ENCODE assay signal across 8 cellular contexts in genomic region chr3:39405687-39406367, GRCh38. TPM values are rescaled to one million over a fixed set of nuclear protein-coding genes. Genes with fewer than 3 reads are reported as not detected.
DNase-seq lines count a peak whose midpoint lies in the region; ATAC-seq, FAIRE-seq and TF ChIP-seq lines count a peak whose summit lies in the region.

No MANE protein-coding gene starts in this region.

- DNase-seq in Caco-2: no peak
- no peak for DNase-seq in RWPE1 (ENCODE audit: low spot score)
- DNase-seq in pancreas: no peak
- DNase-seq in LoVo (ENCODE audit: low spot score): no peak
- DNase-seq in effector CD8-positive, alpha-beta T cell (lab: John Stamatoyannopoulos, UW): no peak
- no peak for DNase-seq in NCI-H2029 treated with DMSO at 0.1 percent for 48 hours (lab: John Stamatoyannopoulos, UW)

- TF ChIP-seq CTCF in Caco-2 (IDR thresholded peaks at IDR 0.05; ENCODE audit: insufficient read depth in 1 of 2, low read depth in 1 of 2, low read length in 1 of 2, severe bottlenecking in 1 of 2, unreplicated experiment in 1 of 2): no peak
- no peak for TF ChIP-seq CTCF in RWPE1 (conservative IDR thresholded peaks at IDR 0.05; ENCODE audit: low read depth)
- TF ChIP-seq CTCF in pancreas (IDR thresholded peaks at IDR 0.05): no peak

- H3K27ac ChIP-seq in RWPE1: peak overlapping the region; percentile 90
- H3K27ac ChIP-seq in esophagus (ENCODE audit: low read depth in 2 of 2, low read length in 1 of 2): peak overlapping the region; percentile 95 to 97
- H3K27ac ChIP-seq in pancreas: peak overlapping the region; percentile 72 to 85 (median 79)

- H3K9me3 ChIP-seq in Caco-2 (no peaks in the 10 kb centered on the region), esophagus (ENCODE audit: control insufficient read depth in 2 of 2, insufficient read depth in 1 of 2, low read depth in 1 of 2, low read length in 1 of 2) (no peaks in the 10 kb centered on the region), pancreas (no peaks in the 10 kb centered on the region)

- CTCF ChIA-PET in Caco-2 (lab: Charles Lee): interaction anchor here (0.5 to 0.7 kb wide), 2 partner anchors 57 to 347 kb away, joined by 4 to 5 read pairs; no protein-coding TSS in a partner anchor
- CTCF ChIA-PET in RWPE1 (lab: Yijun Ruan, JAX): interaction anchor here (0.7 to 1.0 kb wide), 2 partner anchors 29 to 43 kb away, joined by 3 to 5 read pairs; no protein-coding TSS in a partner anchor

- POLR2A ChIA-PET in Caco-2 (lab: Charles Lee): no interaction called here
- POLR2A ChIA-PET in RWPE1 (lab: Yijun Ruan, JAX; ENCODE audit: low non-redundant PET): no interaction called here

- TSS peak; percentile 93 for BruUV-seq in Caco-2 (replicated peaks; lab: Mats Ljungman, UMichigan)

- ATAC-seq in pancreas (no peak), HG03095 (IDR thresholded peaks at IDR 0.05; ENCODE audit: unreplicated experiment) (no peak)

- H3K4me1 ChIP-seq in Caco-2: peaks cover 7% of the 10 kb centered on the region
- no peaks in the 10 kb centered on the region for H3K4me1 ChIP-seq in esophagus (ENCODE audit: control insufficient read depth in 2 of 2, insufficient read depth in 2 of 2, low read length in 1 of 2)
- peaks cover 14 to 18% (median 16%) of the 10 kb centered on the region in 3 donors for H3K4me1 ChIP-seq in pancreas

- WGBS in esophagus, 2 donors: 68 to 76% methylated on average over 13 of the region's 13 CpGs
- WGBS in pancreas, 2 donors: 66 to 77% methylated on average over 12 to 13 of the region's 13 CpGs

- H3K36me3 ChIP-seq in Caco-2 (ENCODE audit: control insufficient read depth, insufficient read depth, low read length) (no peaks in the 10 kb centered on the region; the same call in none of the 2 replicates), esophagus (ENCODE audit: control insufficient read depth in 2 of 2, insufficient read depth in 2 of 2, low read length in 1 of 2) (peaks cover 6 to 8% of the 10 kb centered on the region in 2 donors), pancreas (peaks cover 0 to 17% (median 9%) of the 10 kb centered on the region in 3 donors)

- H3K27me3 ChIP-seq in Caco-2 (replicated peaks; ENCODE audit: control insufficient read depth, insufficient read depth, low read length) (no peaks in the 10 kb centered on the region), esophagus (ENCODE audit: control insufficient read depth in 1 of 2, insufficient read depth in 2 of 2, low read length in 2 of 2) (no peaks in the 10 kb centered on the region), pancreas (no peaks in the 10 kb centered on the region)

- H3K4me3 ChIP-seq in Caco-2 (ENCODE audit: low read depth, low read length) (peak overlapping the region; percentile 76), esophagus (ENCODE audit: low read depth in 1 of 2, low read length in 2 of 2) (peak overlapping the region; percentile 78 to 97), pancreas (peak overlapping the region; percentile 48 to 86 (median 77))

- peak overlapping the region; percentile 88 for H3K4me3 Mint-ChIP-seq in Caco-2 (ENCODE audit: unreplicated experiment)

- H3K27me3 Mint-ChIP-seq in Caco-2 (ENCODE audit: insufficient read depth, unreplicated experiment): no peaks in the 10 kb centered on the region

- no peaks in the 10 kb centered on the region for H3K9me3 Mint-ChIP-seq in Caco-2 (ENCODE audit: unreplicated experiment)

- intact Hi-C loops in Caco-2 (cut with micrococcal nuclease; ENCODE audit: unreplicated experiment): loop anchor here (1.0 kb wide), 2 partner anchors 22 to 37 kb away; no protein-coding TSS in a partner anchor
- intact Hi-C loops in pancreas (cut with DNase I): no loop called here

- FAIRE-seq in pancreas (lab: Jason Lieb, UNC): no peak

- H3K36me3 Mint-ChIP-seq in Caco-2 (ENCODE audit: insufficient read depth, unreplicated experiment): peaks cover 48% of the 10 kb centered on the region

- peak overlapping the region; percentile 98 for H3K27ac Mint-ChIP-seq in Caco-2 (ENCODE audit: unreplicated experiment)

- H3K4me1 Mint-ChIP-seq in Caco-2 (ENCODE audit: low read depth, unreplicated experiment): peaks cover 9% of the 10 kb centered on the region

RNA-seq across cellular contexts. Expression of gene RPSA, which starts 0.7 kb away (rescaled TPM):
- 1,548 and 1,562 TPM in 2 replicates for total RNA-seq in Caco-2 (2022)
- 1,000 to 10,000 TPM in 1 of 2 donors, 100 to 1,000 TPM in 1; 872 to 1,509 TPM for polyA plus RNA-seq in esophagus
- 1,000 to 10,000 TPM in 1 of 6 donors, 100 to 1,000 TPM in 5; 540 to 1,016 (median 687) TPM for total RNA-seq in pancreas
- polyA plus RNA-seq in pancreas: 100 to 1,000 TPM; 840 to 998 TPM

RNA-seq across cellular contexts. Expression of gene SLC25A38, which starts 22.7 kb away (rescaled TPM):
- total RNA-seq in Caco-2 (2022) (33.1 and 37.7 TPM in 2 replicates), pancreas (10 to 100 TPM; 14.2 to 29.4 (median 21.1) TPM)
- polyA plus RNA-seq in esophagus (10 to 100 TPM in 1 of 2 donors, 1 to 10 TPM in 1; 9.2 to 11.9 TPM), pancreas (10 to 100 TPM; 25.1 to 29.4 TPM)
